In genomic region chr6:162610351-162610750, GRCh38 we compare ENCODE assay signal across 35 cellular contexts.
"Had no signal": no experiment of that assay in that cellular context is flagged by ENCODE, and none has a peak within 500 bp of the region (broad histone marks: within the 10 kb centered on the region; RNA-seq: fewer than 3 reads in every experiment).

No MANE protein-coding gene starts in this region.

- H3K9me3 ChIP-seq: MG63 had no signal

- DNase-seq: Karpas-422, Kasumi-1, MG63, MM.1S, MV-4-11, NCI-H1048, NCI-H1092, NCI-H1092 treated with DMSO at 0.1 percent for 48 hours, NCI-H1105, NCI-H1105 treated with DMSO at 0.1 percent for 48 hours, NCI-H1417, NCI-H1417 treated with DMSO at 0.1 percent for 48 hours, NCI-H1436, NCI-H1436 treated with DMSO at 0.1 percent for 48 hours, NCI-H146, NCI-H1694, NCI-H1694 treated with DMSO at 0.1 percent for 48 hours, NCI-H187, NCI-H187 treated with DMSO at 0.1 percent for 48 hours, NCI-H1930, NCI-H2029, NCI-H2029 treated with DMSO at 0.1 percent for 48 hours, NCI-H2081, NCI-H2081 treated with DMSO at 0.1 percent for 48 hours, NCI-H2107, NCI-H2171, NCI-H2171 treated with DMSO at 0.1 percent for 48 hours, NCI-H2227 treated with DMSO at 0.1 percent for 48 hours, NCI-H226, NCI-H345, NCI-H446, NCI-H446 treated with DMSO at 0.1 percent for 48 hours, NCI-H510A, NCI-H510A treated with DMSO at 0.1 percent for 48 hours, NCI-H524 had no signal

- H3K36me3 ChIP-seq: MG63 had no signal

- H3K27me3 ChIP-seq: MG63 had no signal

- H3K4me3 ChIP-seq: MG63 had no signal
